ENCODE assay signal across 8 cellular contexts in genomic region chr3:9395570-9396300, GRCh38. TPM values are rescaled to one million over a fixed set of nuclear protein-coding genes. Genes with fewer than 3 reads are reported as not detected.
DNase-seq lines count a peak whose midpoint lies in the region; ATAC-seq and TF ChIP-seq lines count a peak whose summit lies in the region.

No MANE protein-coding gene starts in this region.

- peak overlapping the region; percentile 95 to 99 for H3K4me3 Mint-ChIP-seq in H9

- H3K4me1 ChIP-seq in H9 (ENCODE audit: insufficient read depth, low read length) (0 out of 2 replicates have a peak, but pooled peaks cover 2% of the 10 kb centered on the region), foreskin keratinocyte (peaks cover 38% of the 10 kb centered on the region), skeletal muscle tissue (ENCODE audit: control insufficient read depth in 3 of 3, insufficient read depth in 3 of 3, low read length in 3 of 3) (peaks cover 32 to 53% (median 33%) of the 10 kb centered on the region in 3 donors)

- no peak overlapping the region for H2BK5ac ChIP-seq in H9 (ENCODE audit: insufficient read length, low read length)

- no peaks in the 10 kb centered on the region for H4K20me1 ChIP-seq in H9 (ENCODE audit: control insufficient read depth, insufficient read depth, insufficient read length)

- no peak overlapping the region for H2BK15ac ChIP-seq in H9 (ENCODE audit: low read depth, low read length)

- H3K27me3 ChIP-seq in H9 (ENCODE audit: insufficient read depth, low read length) (no peaks in the 10 kb centered on the region), foreskin keratinocyte (no peaks in the 10 kb centered on the region), skeletal muscle tissue (ENCODE audit: control insufficient read depth in 3 of 3, insufficient read depth in 3 of 3, low read length in 3 of 3) (no peaks in the 10 kb centered on the region)

- no peak overlapping the region for H2BK12ac ChIP-seq in H9 (ENCODE audit: insufficient read length, low read depth, low read length)

- H3K4me3 ChIP-seq in WI38 (ENCODE audit: low read depth, low read length): peak overlapping the region; percentile 68
- peak overlapping the region; percentile 76 to 84 (median 81) for H3K4me3 ChIP-seq in skeletal muscle tissue (ENCODE audit: low read length in 3 of 3)

- peak overlapping the region; percentile 77; the same call in 1 of the 2 replicates for H3K14ac ChIP-seq in H9 (ENCODE audit: insufficient read depth, low read length)

- H3K36me3 ChIP-seq in skeletal muscle tissue (ENCODE audit: control insufficient read depth in 3 of 3, insufficient read depth in 3 of 3, low read length in 3 of 3): peaks cover 3 to 20% (median 7%) of the 10 kb centered on the region in 3 donors

- H3T11ph ChIP-seq in H9 (ENCODE audit: low read length): no peak overlapping the region

- H3K18ac ChIP-seq in H9 (ENCODE audit: insufficient read length, low read depth, low read length): peak overlapping the region; percentile 22

- H3K27me3 Mint-ChIP-seq in H9 (ENCODE audit: low read depth): no peaks in the 10 kb centered on the region

- H4K91ac ChIP-seq in H9 (ENCODE audit: insufficient read length, low read depth, low read length): no peak overlapping the region

- no peak overlapping the region for H2AK5ac ChIP-seq in H9 (ENCODE audit: insufficient read length, low read length)

- H3K9me3 ChIP-seq in H9 (ENCODE audit: control insufficient read depth, low read depth, low read length): no peaks in the 10 kb centered on the region
- H3K9me3 ChIP-seq in skeletal muscle tissue (ENCODE audit: control insufficient read depth in 3 of 3, low read length in 3 of 3): no peaks in the 10 kb centered on the region

- whole genome bisulfite sequencing in H9 (ENCODE audit: extremely low coverage, insufficient read length, low lambda C conversion rate): no CpG with 5 or more reads among the region's 15 CpGs

- H3K4me1 Mint-ChIP-seq in H9: peaks cover 34 to 39% of the 10 kb centered on the region in 2 experiments

- ATAC-seq in foreskin keratinocyte (no peak), GM21786 (IDR thresholded peaks at IDR 0.05; ENCODE audit: unreplicated experiment) (no peak)

- H4K8ac ChIP-seq in H9 (replicated peaks; ENCODE audit: insufficient read length, low read depth, low read length): no peak overlapping the region

- H3K27ac Mint-ChIP-seq in H9: peak overlapping the region; percentile 98 to 100 (median 99)

- H4K5ac ChIP-seq in H9 (ENCODE audit: insufficient read length, low read depth, low read length): no peak overlapping the region

- H2AFZ ChIP-seq in H9 (ENCODE audit: low read length): no peak overlapping the region

- H3K23me2 ChIP-seq in H9 (ENCODE audit: insufficient read length, low read depth, low read length, poor library complexity, severe bottlenecking): peaks cover 10% of the 10 kb centered on the region

- H3K27ac ChIP-seq in H9 (ENCODE audit: insufficient read length, low read depth, low read length) (peak overlapping the region; percentile 75), foreskin keratinocyte (peak overlapping the region; percentile 97), skeletal muscle tissue (ENCODE audit: low read depth, low read length) (peak overlapping the region; percentile 99)

- H3K9ac ChIP-seq in H9 (ENCODE audit: extremely low read depth, insufficient read length, low read length) (peak overlapping the region; percentile 80), skeletal muscle tissue (ENCODE audit: low read depth in 1 of 3, low read length in 3 of 3) (peak overlapping the region; percentile 73 to 83 (median 82))

- peak overlapping the region; percentile 81 for H3K4me2 ChIP-seq in H9 (ENCODE audit: insufficient read depth, insufficient read length, low read length)

- peaks cover 60% of the 10 kb centered on the region for H3K79me2 ChIP-seq in H9 (ENCODE audit: insufficient read depth, low read length)

- no peaks in the 10 kb centered on the region for H3K79me1 ChIP-seq in H9 (ENCODE audit: insufficient read depth, low read depth, low read length, poor library complexity, severe bottlenecking)

- H2BK20ac ChIP-seq in H9 (ENCODE audit: low read depth, low read length, poor library complexity, severe bottlenecking): no peak overlapping the region

- peaks cover 36 to 65% (median 61%) of the 10 kb centered on the region in 3 experiments for H3K36me3 Mint-ChIP-seq in H9 (ENCODE audit: insufficient read depth in 1 of 3, low read depth in 3 of 3)

- no peak overlapping the region for H3K4ac ChIP-seq in H9 (ENCODE audit: low read depth, low read length)

- no peaks in the 10 kb centered on the region; a peak in 1 of 5 replicates for H3K9me3 Mint-ChIP-seq in H9

- H2BK120ac ChIP-seq in H9 (ENCODE audit: low read depth, low read length, poor library complexity, severe bottlenecking): no peak overlapping the region

- TF ChIP-seq CTCF in H9 (conservative IDR thresholded peaks at IDR 0.05) (no peak), WI38 (IDR thresholded peaks at IDR 0.05; ENCODE audit: low read depth, low read length) (no peak), foreskin keratinocyte (conservative IDR thresholded peaks at IDR 0.05) (no peak)

- no peak overlapping the region for H3K56ac ChIP-seq in H9 (ENCODE audit: insufficient read length, low read depth, low read length)

- H3K23ac ChIP-seq in H9 (ENCODE audit: insufficient read length, low read depth, low read length): no peak overlapping the region

- DNase-seq in H9 (no peak), foreskin keratinocyte (no peak), hypothalamus (lab: John Stamatoyannopoulos, UW) (no peak), D341Med (ENCODE audit: low spot score) (no peak), SIG-M5 (lab: John Stamatoyannopoulos, UW) (no peak)

RNA-seq across cellular contexts. Expression of gene SETD5, which starts 1.7 kb away (rescaled TPM):
- total RNA-seq in H9 (2021): 185 and 207 TPM in 2 replicates
- 71.6 and 77.5 TPM in 2 replicates for total RNA-seq in foreskin keratinocyte
- 8.9 and 11.5 TPM in 2 replicates for polyA plus RNA-seq in foreskin keratinocyte
- 54.3 TPM for total RNA-seq in skeletal muscle tissue

RNA-seq across cellular contexts. Expression of gene THUMPD3, which starts 32.9 kb away (rescaled TPM):
- total RNA-seq in H9 (2021) (57.0 and 58.4 TPM in 2 replicates), foreskin keratinocyte (43.6 and 60.7 TPM in 2 replicates), skeletal muscle tissue (43.8 TPM)
- polyA plus RNA-seq in foreskin keratinocyte: 39.8 and 44.2 TPM in 2 replicates
